In genomic region chr1:162946701-162947100, GRCh38 we compare ENCODE assay signal across 25 cellular contexts.
"Had no signal": no experiment of that assay in that cellular context is flagged by ENCODE, and none has a peak within 500 bp of the region (broad histone marks: within the 10 kb centered on the region; RNA-seq: fewer than 3 reads in every experiment).

No MANE protein-coding gene starts in this region.

- H3K9me3 Mint-ChIP-seq: effector memory CD8-positive, alpha-beta T cell; memory B cell; mesothelial cell of epicardium; naive thymus-derived CD4-positive, alpha-beta T cell; nephron; neural progenitor cell; stimulated activated effector memory CD8-positive, alpha-beta T cell treated with anti-CD3 and anti-CD28 coated beads, Interleukin-12 subunit alpha, Interleukin-12 subunit beta, amount 100 ng/mL, for 72 hours; type B pancreatic cell had no signal

- H3K4me1 ChIP-seq: lower lobe of right lung, prostate gland, right atrium auricular region, testis had no signal

- H3K4me1 Mint-ChIP-seq: memory B cell; naive thymus-derived CD4-positive, alpha-beta T cell; stimulated activated effector memory CD8-positive, alpha-beta T cell treated with anti-CD3 and anti-CD28 coated beads, Interleukin-12 subunit alpha, Interleukin-12 subunit beta, amount 100 ng/mL, for 72 hours had no signal

- H3K4me3 ChIP-seq: esophagus squamous epithelium, lower lobe of right lung, mucosa of descending colon, neural progenitor cell, prostate gland, right atrium auricular region, stomach, testis, tibial artery had no signal

- H3K4me3 Mint-ChIP-seq: effector memory CD8-positive, alpha-beta T cell; memory B cell; mesothelial cell of epicardium; naive thymus-derived CD4-positive, alpha-beta T cell; nephron; neural progenitor cell; stimulated activated effector memory CD8-positive, alpha-beta T cell treated with anti-CD3 and anti-CD28 coated beads, Interleukin-12 subunit alpha, Interleukin-12 subunit beta, amount 100 ng/mL, for 72 hours; type B pancreatic cell had no signal

- H3K36me3 ChIP-seq: esophagus squamous epithelium, lower lobe of right lung, neural progenitor cell, prostate gland, right atrium auricular region, stomach, tibial artery had no signal

- H2AFZ ChIP-seq: neural progenitor cell had no signal

- H3K27me3 ChIP-seq: esophagus squamous epithelium, neural progenitor cell, right atrium auricular region, stomach, testis, tibial artery had no signal

- H3K27ac ChIP-seq: esophagus squamous epithelium, lower lobe of right lung, neural progenitor cell, prostate gland, right atrium auricular region, stomach, testis, tibial artery had no signal

- ATAC-seq: effector memory CD8-positive, alpha-beta T cell; left ventricle myocardium superior; lower lobe of right lung; mucosa of descending colon; naive thymus-derived CD4-positive, alpha-beta T cell; sciatic nerve; stimulated activated effector memory CD8-positive, alpha-beta T cell treated with anti-CD3 and anti-CD28 coated beads, Interleukin-12 subunit alpha, Interleukin-12 subunit beta, amount 100 ng/mL, for 72 hours had no signal

- H3K9ac ChIP-seq: neural progenitor cell had no signal

- H3K36me3 Mint-ChIP-seq: memory B cell; mesothelial cell of epicardium; naive thymus-derived CD4-positive, alpha-beta T cell; neural progenitor cell; stimulated activated effector memory CD8-positive, alpha-beta T cell treated with anti-CD3 and anti-CD28 coated beads, Interleukin-12 subunit alpha, Interleukin-12 subunit beta, amount 100 ng/mL, for 72 hours; type B pancreatic cell had no signal

- DNase-seq: cortex of kidney; effector memory CD8-positive, alpha-beta T cell; erythroblast; esophagus squamous epithelium; head of caudate nucleus; left ventricle myocardium superior; lower lobe of right lung; mucosa of descending colon; naive thymus-derived CD4-positive, alpha-beta T cell; stimulated activated CD4-positive, alpha-beta T cell treated with anti-CD3 and anti-CD28 coated beads, Interleukin-2, amount 100 ng/mL, for 24 hours; stimulated activated CD4-positive, alpha-beta T cell treated with anti-CD3 and anti-CD28 coated beads, Interleukin-4, amount 100 ng/mL, for 24 hours; stimulated activated naive CD4-positive, alpha-beta T cell treated with Interleukin-2 at 50 U/mL for 16 hours; stomach; substantia nigra; testis; tibial artery had no signal

- H3K27me3 Mint-ChIP-seq: type B pancreatic cell had no signal

- H3K4me2 ChIP-seq: neural progenitor cell had no signal

- H3K9me3 ChIP-seq: esophagus squamous epithelium, lower lobe of right lung, mucosa of descending colon, prostate gland, right atrium auricular region, stomach, testis, tibial artery had no signal

- H3K27ac Mint-ChIP-seq: effector memory CD8-positive, alpha-beta T cell; memory B cell; mesothelial cell of epicardium; naive thymus-derived CD4-positive, alpha-beta T cell; nephron; neural progenitor cell; stimulated activated effector memory CD8-positive, alpha-beta T cell treated with anti-CD3 and anti-CD28 coated beads, Interleukin-12 subunit alpha, Interleukin-12 subunit beta, amount 100 ng/mL, for 72 hours; type B pancreatic cell had no signal
